8 cellular contexts compared by ENCODE assay signal in genomic region chr11:66002648-66003225, GRCh38. TPM values are rescaled to one million over a fixed set of nuclear protein-coding genes. Genes with fewer than 3 reads are reported as not detected.
DNase-seq lines count a peak whose midpoint lies in the region; ATAC-seq and TF ChIP-seq lines count a peak whose summit lies in the region.

No MANE protein-coding gene starts in this region.

- ATAC-seq in GM19467 (IDR thresholded peaks at IDR 0.05; ENCODE audit: unreplicated experiment), result peak; percentile 36
- ATAC-seq in HG03469 (IDR thresholded peaks at IDR 0.05; ENCODE audit: unreplicated experiment), result peak; percentile 12
- peak; percentile 77 for ATAC-seq in T-helper 17 cell
- ATAC-seq in esophagus mucosa, result peak; percentile 75

- no peaks in the 10 kb centered on the region for H3K9me3 Mint-ChIP-seq in nephron

- H3K4me1 Mint-ChIP-seq in T-helper 17 cell (peaks cover 31% of the 10 kb centered on the region), nephron (peaks cover 22% of the 10 kb centered on the region)

- no peak for TF ChIP-seq CTCF in nephron (IDR thresholded peaks at IDR 0.05; ENCODE audit: unreplicated experiment in 3 of 3)

- peak overlapping the region; percentile 99 for H3K27ac Mint-ChIP-seq in T-helper 17 cell
- peak overlapping the region; percentile 98 to 100 (median 99) for H3K27ac Mint-ChIP-seq in nephron

- no peaks in the 10 kb centered on the region for H3K27me3 Mint-ChIP-seq in T-helper 17 cell
- no peaks in the 10 kb centered on the region for H3K27me3 Mint-ChIP-seq in nephron (ENCODE audit: low read depth)

- H3K9me3 ChIP-seq in T-helper 17 cell (ENCODE audit: control insufficient read depth, low read length, poor library complexity, severe bottlenecking), result no peaks in the 10 kb centered on the region

- H3K4me3 Mint-ChIP-seq in T-helper 17 cell (peak overlapping the region; percentile 99), nephron (peak overlapping the region; percentile 96 to 99 (median 99))

- H3K36me3 Mint-ChIP-seq in T-helper 17 cell (ENCODE audit: low read depth) (peaks cover 9% of the 10 kb centered on the region), nephron (ENCODE audit: low read depth) (peaks cover 46% of the 10 kb centered on the region)

- DNase-seq in GM03348 (ENCODE audit: low spot score) (peak; percentile 90), T-helper 17 cell (peak; percentile 59 to 77 (median 73)), NCI-H526 treated with DMSO at 0.1 percent for 48 hours (lab: John Stamatoyannopoulos, UW) (no peak), A172 (ENCODE audit: low spot score) (no peak)

RNA-seq across cellular contexts. Expression of gene BANF1, which starts 0.4 kb away (rescaled TPM):
- total RNA-seq in T-helper 17 cell (10 to 100 TPM; 47.5 to 58.0 TPM), esophagus mucosa (145 TPM)
- 53.2 and 72.3 TPM in 2 replicates for total RNA-seq in A172 (2014; rRNA removed; shearing (Covaris generic))

RNA-seq across cellular contexts. Expression of gene EIF1AD, which starts 0.8 kb away (rescaled TPM):
- total RNA-seq in T-helper 17 cell, result 100 to 1,000 TPM in 1 of 2 donors, 10 to 100 TPM in 1; 85.2 to 100 TPM
- 23.0 TPM for total RNA-seq in esophagus mucosa
- total RNA-seq in A172 (2014; rRNA removed; shearing (Covaris generic)), result 45.6 and 54.5 TPM in 2 replicates

RNA-seq across cellular contexts. Expression of gene CST6, which starts 9.1 kb away (rescaled TPM):
- not detected for total RNA-seq in T-helper 17 cell
- total RNA-seq in esophagus mucosa, result 9.2 TPM
- total RNA-seq in A172 (2014; rRNA removed; shearing (Covaris generic)), result not detected in 2 replicates

RNA-seq across cellular contexts. Expression of gene CATSPER1, which starts 23.5 kb away (rescaled TPM):
- total RNA-seq in T-helper 17 cell (not detected), esophagus mucosa (not detected)
- 0.29 and 0.41 TPM in 2 replicates for total RNA-seq in A172 (2014; rRNA removed; shearing (Covaris generic))

RNA-seq across cellular contexts. Expression of gene SART1, which starts 41.2 kb away (rescaled TPM):
- total RNA-seq in T-helper 17 cell, result 10 to 100 TPM; 74.2 to 80.9 TPM
- total RNA-seq in esophagus mucosa, result 29.7 TPM
- total RNA-seq in A172 (2014; rRNA removed; shearing (Covaris generic)), result 35.8 and 54.8 TPM in 2 replicates

Comparison
In these comparisons a context has a peak if more than half of its experiments do, and no peak if none do; other contexts are left out.
1. DNase-seq: peak in GM03348 (single experiment) and T-helper 17 cell (3 of 3); none in NCI-H526 treated with DMSO at 0.1 percent for 48 hours (single experiment) and A172 (single experiment).
2. ATAC-seq: peak in every context shown above with its lines; median percentile 77 in T-helper 17 cell; 75 in esophagus mucosa; 36 in GM19467; 12 in HG03469.
3. RNA of gene CST6, which starts 9.1 kb away (total RNA-seq): 9.2 TPM in esophagus mucosa (single experiment); not detected in T-helper 17 cell and not detected in A172; every median in the first group is over 10 times any median in the second.